In the genomic region with DNA sequence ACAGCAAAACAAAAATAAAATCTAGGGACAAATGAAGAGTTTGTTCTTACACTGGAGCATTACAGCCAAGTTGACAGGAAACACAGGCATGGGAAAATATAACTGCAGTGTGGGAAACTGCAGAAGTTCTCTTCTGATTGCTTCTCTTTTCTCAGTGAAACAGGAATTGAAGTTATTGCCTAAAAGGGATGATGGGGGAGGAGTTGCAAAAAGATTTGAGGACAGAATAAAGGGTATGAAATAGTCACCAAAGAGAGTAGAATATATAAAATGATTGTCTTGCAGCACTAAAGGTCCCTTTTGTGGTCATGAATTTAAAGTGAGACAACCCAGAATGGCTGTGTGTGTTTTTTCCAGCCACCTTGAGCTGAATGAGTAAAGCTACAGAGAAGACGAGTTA, we compare ENCODE assay signal across 16 cellular contexts.
DNase-seq lines count a peak whose midpoint lies in the region; ATAC-seq and TF ChIP-seq lines count a peak whose summit lies in the region.
"Had no signal": no experiment of that assay in that cellular context is flagged by ENCODE, and none has a peak within 500 bp of the region (broad histone marks: within the 10 kb centered on the region; RNA-seq: fewer than 3 reads in every experiment).

No MANE protein-coding gene starts in this region.

- DNase-seq in GM10248 (ENCODE audit: extremely low spot score) (peak; percentile 15), MV-4-11 (lab: John Stamatoyannopoulos, UW) (peak; percentile 76), immature natural killer cell (no peak), cerebellar cortex (ENCODE audit: low spot score) (no peak), erythroblast (lab: John Stamatoyannopoulos, UW) (no peak)
- DNase-seq: activated CD4-positive, alpha-beta T cell treated with anti-CD3 and anti-CD28 coated beads, Interleukin-2, amount 50 U/mL, for 48 hours; activated T-cell treated with anti-CD3 and anti-CD28 coated beads, Interleukin-2, amount 50 U/mL, for 4 hours; kidney glomerular epithelial cell; NCI-H187 treated with DMSO at 0.1 percent for 48 hours; NCI-H446 treated with DMSO at 0.1 percent for 48 hours; tibial artery had no signal

- ATAC-seq in GM19351 (IDR thresholded peaks at IDR 0.05; ENCODE audit: unreplicated experiment) (peak; percentile 9), HG02981 (IDR thresholded peaks at IDR 0.05; ENCODE audit: unreplicated experiment) (no peak), GM21528 (IDR thresholded peaks at IDR 0.05; ENCODE audit: low FRiP score, unreplicated experiment) (no peak)
- ATAC-seq: activated T-cell treated with anti-CD3 and anti-CD28 coated beads, Interleukin-2, amount 50 U/mL, for 4 hours had no signal

- H3K4me3 Mint-ChIP-seq in immature natural killer cell, result peak overlapping the region; percentile 46 to 71 (median 67)
- H3K4me3 Mint-ChIP-seq: activated naive CD8-positive, alpha-beta T cell; activated T-cell treated with anti-CD3 and anti-CD28 coated beads, Interleukin-2, amount 50 U/mL, for 4 hours; B cell had no signal

- TF ChIP-seq CTCF in GM10248 (IDR thresholded peaks at IDR 0.05; ENCODE audit: control extremely low read depth, extremely low read depth, low read depth, missing control alignments), result no peak

- peaks cover 68 to 81% of the 10 kb centered on the region in 2 donors for H3K4me1 Mint-ChIP-seq in immature natural killer cell

- H3K36me3 Mint-ChIP-seq in immature natural killer cell, result peaks cover 0 to 5% (median 0%) of the 10 kb centered on the region in 3 donors

- POLR2A ChIA-PET in GM10248 (lab: Yijun Ruan, JAX), result interaction anchor here (0.6 kb wide), 1 partner anchor 942 kb away, joined by 7 read pairs; no protein-coding TSS in a partner anchor

- peaks cover 6 to 12% (median 6%) of the 10 kb centered on the region in 3 donors for H3K27me3 Mint-ChIP-seq in immature natural killer cell (ENCODE audit: low read depth in 3 of 3)
- H3K27me3 Mint-ChIP-seq: activated naive CD8-positive, alpha-beta T cell; B cell had no signal

- TF ChIP-seq POLR2A in erythroblast (IDR thresholded peaks at IDR 0.05; ENCODE audit: low read length), result no peak

- peak overlapping the region; percentile 82 to 94 (median 86) for H3K27ac Mint-ChIP-seq in immature natural killer cell
- H3K27ac Mint-ChIP-seq: activated naive CD8-positive, alpha-beta T cell; B cell had no signal

- CTCF ChIA-PET in GM10248 (lab: Yijun Ruan, JAX), result no interaction called here

- no peaks in the 10 kb centered on the region for H3K9me3 Mint-ChIP-seq in immature natural killer cell
- H3K9me3 Mint-ChIP-seq: activated T-cell treated with anti-CD3 and anti-CD28 coated beads, Interleukin-2, amount 50 U/mL, for 4 hours had no signal

Comparison
In these comparisons a context has a peak if more than half of its experiments do, and no peak if none do; other contexts are left out.
1. DNase-seq: peak in GM10248 (single experiment) and MV-4-11 (single experiment); none in immature natural killer cell (0 of 3), cerebellar cortex (single experiment) and erythroblast (0 of 2).